ENCODE assay signal across 1 cellular context in the genomic region with DNA sequence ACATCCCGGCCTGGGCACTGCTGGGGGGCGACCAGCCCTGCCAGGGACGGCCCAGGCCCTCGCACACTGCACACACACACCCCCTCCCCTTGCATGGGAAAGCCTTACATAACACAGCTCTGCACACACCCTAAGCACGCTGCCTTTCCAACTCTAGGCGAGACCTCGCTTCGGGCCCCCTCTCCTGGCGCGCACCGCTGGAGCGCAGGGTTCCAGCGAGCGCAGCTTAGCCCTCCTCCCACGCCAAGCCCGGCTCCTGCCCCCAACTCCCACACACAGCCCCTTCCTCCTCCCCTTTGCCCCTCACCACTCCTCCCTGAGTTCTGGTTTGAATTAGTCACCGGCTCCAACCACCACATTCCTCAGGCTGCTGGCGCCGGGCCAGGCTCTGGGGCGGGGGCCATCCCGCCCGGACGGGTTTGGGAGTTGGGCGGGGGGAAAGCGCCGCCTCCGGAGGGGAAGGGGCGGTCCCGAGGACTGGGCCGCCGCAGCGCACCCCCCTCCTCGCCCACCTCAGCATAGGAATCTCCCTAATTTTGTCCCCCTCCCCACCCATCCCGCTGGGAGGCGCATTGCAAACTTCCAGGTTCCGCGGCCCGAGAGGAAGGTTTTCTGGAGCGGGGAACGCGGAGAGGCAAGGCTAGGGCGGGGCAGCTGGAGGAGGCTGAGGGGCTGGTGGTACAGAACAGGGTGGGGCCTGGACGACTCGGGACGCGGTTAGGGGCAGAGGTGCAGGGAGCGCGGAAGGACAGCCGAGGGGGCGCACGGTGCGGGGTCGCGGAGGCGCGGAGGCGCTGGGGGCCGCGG.
TF ChIP-seq lines count a peak whose summit lies in the region.

No MANE protein-coding gene starts in this region.

TF ChIP-seq in K562, 482 proteins besides CTCF, POLR2A, EP300 and RAD21 (continued from another document and continues in another):
- no peak for TF ChIP-seq EWSR1 (IDR thresholded peaks at IDR 0.05; ENCODE audit: borderline replicate concordance, low read depth, partially characterized antibody)
- no peak for TF ChIP-seq TAF7 (tag; IDR thresholded peaks at IDR 0.05)
- no peak for TF ChIP-seq KAT2B (IDR thresholded peaks at IDR 0.05; ENCODE audit: low read depth, low read length)
- TF ChIP-seq HMG20A (CRISPR knock-in tag; conservative IDR thresholded peaks at IDR 0.05): no peak
- no peak for TF ChIP-seq RFX7 (CRISPR knock-in tag; IDR thresholded peaks at IDR 0.05)
- TF ChIP-seq, protein P1, sequence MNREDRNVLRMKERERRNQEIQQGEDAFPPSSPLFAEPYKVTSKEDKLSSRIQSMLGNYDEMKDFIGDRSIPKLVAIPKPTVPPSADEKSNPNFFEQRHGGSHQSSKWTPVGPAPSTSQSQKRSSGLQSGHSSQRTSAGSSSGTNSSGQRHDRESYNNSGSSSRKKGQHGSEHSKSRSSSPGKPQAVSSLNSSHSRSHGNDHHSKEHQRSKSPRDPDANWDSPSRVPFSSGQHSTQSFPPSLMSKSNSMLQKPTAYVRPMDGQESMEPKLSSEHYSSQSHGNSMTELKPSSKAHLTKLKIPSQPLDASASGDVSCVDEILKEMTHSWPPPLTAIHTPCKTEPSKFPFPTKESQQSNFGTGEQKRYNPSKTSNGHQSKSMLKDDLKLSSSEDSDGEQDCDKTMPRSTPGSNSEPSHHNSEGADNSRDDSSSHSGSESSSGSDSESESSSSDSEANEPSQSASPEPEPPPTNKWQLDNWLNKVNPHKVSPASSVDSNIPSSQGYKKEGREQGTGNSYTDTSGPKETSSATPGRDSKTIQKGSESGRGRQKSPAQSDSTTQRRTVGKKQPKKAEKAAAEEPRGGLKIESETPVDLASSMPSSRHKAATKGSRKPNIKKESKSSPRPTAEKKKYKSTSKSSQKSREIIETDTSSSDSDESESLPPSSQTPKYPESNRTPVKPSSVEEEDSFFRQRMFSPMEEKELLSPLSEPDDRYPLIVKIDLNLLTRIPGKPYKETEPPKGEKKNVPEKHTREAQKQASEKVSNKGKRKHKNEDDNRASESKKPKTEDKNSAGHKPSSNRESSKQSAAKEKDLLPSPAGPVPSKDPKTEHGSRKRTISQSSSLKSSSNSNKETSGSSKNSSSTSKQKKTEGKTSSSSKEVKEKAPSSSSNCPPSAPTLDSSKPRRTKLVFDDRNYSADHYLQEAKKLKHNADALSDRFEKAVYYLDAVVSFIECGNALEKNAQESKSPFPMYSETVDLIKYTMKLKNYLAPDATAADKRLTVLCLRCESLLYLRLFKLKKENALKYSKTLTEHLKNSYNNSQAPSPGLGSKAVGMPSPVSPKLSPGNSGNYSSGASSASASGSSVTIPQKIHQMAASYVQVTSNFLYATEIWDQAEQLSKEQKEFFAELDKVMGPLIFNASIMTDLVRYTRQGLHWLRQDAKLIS (CRISPR knock-in tag; IDR thresholded peaks at IDR 0.05): no peak
- 0 out of 2 replicates have a peak, but pooled peaks have one; percentile 2 for TF ChIP-seq SPI1 (IDR thresholded peaks at IDR 0.05; ENCODE audit: borderline replicate concordance, low read depth, low read length)
- no peak for TF ChIP-seq ZNF445 (CRISPR knock-in tag; IDR thresholded peaks at IDR 0.05; ENCODE audit: low read depth)
- no peak for TF ChIP-seq TAF15 (IDR thresholded peaks at IDR 0.05; ENCODE audit: low read depth, low read length)
- TF ChIP-seq, protein P2, sequence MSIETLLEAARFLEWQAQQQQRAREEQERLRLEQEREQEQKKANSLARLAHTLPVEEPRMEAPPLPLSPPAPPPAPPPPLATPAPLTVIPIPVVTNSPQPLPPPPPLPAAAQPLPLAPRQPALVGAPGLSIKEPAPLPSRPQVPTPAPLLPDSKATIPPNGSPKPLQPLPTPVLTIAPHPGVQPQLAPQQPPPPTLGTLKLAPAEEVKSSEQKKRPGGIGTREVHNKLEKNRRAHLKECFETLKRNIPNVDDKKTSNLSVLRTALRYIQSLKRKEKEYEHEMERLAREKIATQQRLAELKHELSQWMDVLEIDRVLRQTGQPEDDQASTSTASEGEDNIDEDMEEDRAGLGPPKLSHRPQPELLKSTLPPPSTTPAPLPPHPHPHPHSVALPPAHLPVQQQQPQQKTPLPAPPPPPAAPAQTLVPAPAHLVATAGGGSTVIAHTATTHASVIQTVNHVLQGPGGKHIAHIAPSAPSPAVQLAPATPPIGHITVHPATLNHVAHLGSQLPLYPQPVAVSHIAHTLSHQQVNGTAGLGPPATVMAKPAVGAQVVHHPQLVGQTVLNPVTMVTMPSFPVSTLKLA (conservative IDR thresholded peaks at IDR 0.05): peak; percentile 60 to 67; a peak in 3 of 4 replicates
- TF ChIP-seq TCF3 (CRISPR knock-in tag; IDR thresholded peaks at IDR 0.05): 0 out of 2 replicates have a peak, but pooled peaks have one; percentile 0
- peak; percentile 65 for TF ChIP-seq CBFA2T3 (IDR thresholded peaks at IDR 0.05)
- TF ChIP-seq RBBP5 (IDR thresholded peaks at IDR 0.05; ENCODE audit: borderline replicate concordance, insufficient read depth, low read length, poor library complexity, severe bottlenecking): peak; percentile 68
- peak; percentile 86 for TF ChIP-seq SMARCE1 (IDR thresholded peaks at IDR 0.05)
- TF ChIP-seq ZNF197 (CRISPR knock-in tag; IDR thresholded peaks at IDR 0.05; ENCODE audit: low read depth): 0 out of 2 replicates have a peak, but pooled peaks have one; percentile 32
- peak; percentile 64; the same call in 1 of the 2 replicates for TF ChIP-seq LEF1 (IDR thresholded peaks at IDR 0.05)
- TF ChIP-seq RBFOX2 (IDR thresholded peaks at IDR 0.05; ENCODE audit: low read depth, low read length): peak; percentile 74
- peak; percentile 90 for TF ChIP-seq DPF2 (IDR thresholded peaks at IDR 0.05)
- TF ChIP-seq RB1 (IDR thresholded peaks at IDR 0.05; ENCODE audit: low read depth): peak; percentile 54
- TF ChIP-seq FOXJ3 (CRISPR knock-in tag; IDR thresholded peaks at IDR 0.05): no peak
- TF ChIP-seq NEUROD1 (IDR thresholded peaks at IDR 0.05; ENCODE audit: borderline replicate concordance, low read depth, low read length, partially characterized antibody): peak; percentile 47
- 0 out of 2 replicates have a peak, but pooled peaks have one; percentile 59 for TF ChIP-seq NR3C1 (CRISPR knock-in tag; IDR thresholded peaks at IDR 0.05)
- no peak for TF ChIP-seq PCBP2 (IDR thresholded peaks at IDR 0.05; ENCODE audit: low read depth, low read length, poor library complexity, severe bottlenecking)
- TF ChIP-seq NUFIP1 (IDR thresholded peaks at IDR 0.05; ENCODE audit: partially characterized antibody): no peak
- peak in 1 of 2 experiments; percentile 57; a peak in 3 of 4 replicates for TF ChIP-seq TRIM24 (IDR thresholded peaks at IDR 0.05)
- no peak for TF ChIP-seq BCL6 (CRISPR knock-in tag; IDR thresholded peaks at IDR 0.05)
- no peak for TF ChIP-seq SLC30A9 (CRISPR knock-in tag; IDR thresholded peaks at IDR 0.05)
- TF ChIP-seq SAFB (IDR thresholded peaks at IDR 0.05; ENCODE audit: borderline replicate concordance, low read depth, low read length): no peak
- no peak for TF ChIP-seq PRPF4 (IDR thresholded peaks at IDR 0.05; ENCODE audit: insufficient read depth, low read depth, low read length, poor library complexity, severe bottlenecking)
- TF ChIP-seq, protein P3, sequence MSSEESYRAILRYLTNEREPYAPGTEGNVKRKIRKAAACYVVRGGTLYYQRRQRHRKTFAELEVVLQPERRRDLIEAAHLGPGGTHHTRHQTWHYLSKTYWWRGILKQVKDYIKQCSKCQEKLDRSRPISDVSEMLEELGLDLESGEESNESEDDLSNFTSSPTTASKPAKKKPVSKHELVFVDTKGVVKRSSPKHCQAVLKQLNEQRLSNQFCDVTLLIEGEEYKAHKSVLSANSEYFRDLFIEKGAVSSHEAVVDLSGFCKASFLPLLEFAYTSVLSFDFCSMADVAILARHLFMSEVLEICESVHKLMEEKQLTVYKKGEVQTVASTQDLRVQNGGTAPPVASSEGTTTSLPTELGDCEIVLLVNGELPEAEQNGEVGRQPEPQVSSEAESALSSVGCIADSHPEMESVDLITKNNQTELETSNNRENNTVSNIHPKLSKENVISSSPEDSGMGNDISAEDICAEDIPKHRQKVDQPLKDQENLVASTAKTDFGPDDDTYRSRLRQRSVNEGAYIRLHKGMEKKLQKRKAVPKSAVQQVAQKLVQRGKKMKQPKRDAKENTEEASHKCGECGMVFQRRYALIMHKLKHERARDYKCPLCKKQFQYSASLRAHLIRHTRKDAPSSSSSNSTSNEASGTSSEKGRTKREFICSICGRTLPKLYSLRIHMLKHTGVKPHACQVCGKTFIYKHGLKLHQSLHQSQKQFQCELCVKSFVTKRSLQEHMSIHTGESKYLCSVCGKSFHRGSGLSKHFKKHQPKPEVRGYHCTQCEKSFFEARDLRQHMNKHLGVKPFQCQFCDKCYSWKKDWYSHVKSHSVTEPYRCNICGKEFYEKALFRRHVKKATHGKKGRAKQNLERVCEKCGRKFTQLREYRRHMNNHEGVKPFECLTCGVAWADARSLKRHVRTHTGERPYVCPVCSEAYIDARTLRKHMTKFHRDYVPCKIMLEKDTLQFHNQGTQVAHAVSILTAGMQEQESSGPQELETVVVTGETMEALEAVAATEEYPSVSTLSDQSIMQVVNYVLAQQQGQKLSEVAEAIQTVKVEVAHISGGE (CRISPR knock-in tag; IDR thresholded peaks at IDR 0.05): peak in 1 of 3 experiments; percentile 46; a peak in 1 of 6 replicates
- TF ChIP-seq ZNF76 (CRISPR knock-in tag; IDR thresholded peaks at IDR 0.05; ENCODE audit: borderline replicate concordance): no peak
- TF ChIP-seq FOSL1 (tag; conservative IDR thresholded peaks at IDR 0.05): peak; percentile 94
- TF ChIP-seq SMAD1 (IDR thresholded peaks at IDR 0.05; ENCODE audit: low read depth, low read length, partially characterized antibody): peak; percentile 83
- no peak for TF ChIP-seq ETV1 (tag; conservative IDR thresholded peaks at IDR 0.05; ENCODE audit: low read depth)
- TF ChIP-seq, protein P4, sequence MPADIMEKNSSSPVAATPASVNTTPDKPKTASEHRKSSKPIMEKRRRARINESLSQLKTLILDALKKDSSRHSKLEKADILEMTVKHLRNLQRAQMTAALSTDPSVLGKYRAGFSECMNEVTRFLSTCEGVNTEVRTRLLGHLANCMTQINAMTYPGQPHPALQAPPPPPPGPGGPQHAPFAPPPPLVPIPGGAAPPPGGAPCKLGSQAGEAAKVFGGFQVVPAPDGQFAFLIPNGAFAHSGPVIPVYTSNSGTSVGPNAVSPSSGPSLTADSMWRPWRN (IDR thresholded peaks at IDR 0.05; ENCODE audit: low read depth): 0 out of 2 replicates have a peak, but pooled peaks have one; percentile 32
- TF ChIP-seq SMAD3 (CRISPR knock-in tag; conservative IDR thresholded peaks at IDR 0.05): no peak
- no peak for TF ChIP-seq NELFE (IDR thresholded peaks at IDR 0.05; ENCODE audit: insufficient read depth, insufficient read length)
- TF ChIP-seq TOE1 (IDR thresholded peaks at IDR 0.05; ENCODE audit: borderline replicate concordance): peak; percentile 49; the same call in 1 of the 2 replicates
- TF ChIP-seq TOE1 (CRISPR knock-in tag; IDR thresholded peaks at IDR 0.05; ENCODE audit: borderline replicate concordance, low read depth): no peak
- TF ChIP-seq BCOR (IDR thresholded peaks at IDR 0.05): peak; percentile 76; the same call in 1 of the 2 replicates
- TF ChIP-seq, protein P5, sequence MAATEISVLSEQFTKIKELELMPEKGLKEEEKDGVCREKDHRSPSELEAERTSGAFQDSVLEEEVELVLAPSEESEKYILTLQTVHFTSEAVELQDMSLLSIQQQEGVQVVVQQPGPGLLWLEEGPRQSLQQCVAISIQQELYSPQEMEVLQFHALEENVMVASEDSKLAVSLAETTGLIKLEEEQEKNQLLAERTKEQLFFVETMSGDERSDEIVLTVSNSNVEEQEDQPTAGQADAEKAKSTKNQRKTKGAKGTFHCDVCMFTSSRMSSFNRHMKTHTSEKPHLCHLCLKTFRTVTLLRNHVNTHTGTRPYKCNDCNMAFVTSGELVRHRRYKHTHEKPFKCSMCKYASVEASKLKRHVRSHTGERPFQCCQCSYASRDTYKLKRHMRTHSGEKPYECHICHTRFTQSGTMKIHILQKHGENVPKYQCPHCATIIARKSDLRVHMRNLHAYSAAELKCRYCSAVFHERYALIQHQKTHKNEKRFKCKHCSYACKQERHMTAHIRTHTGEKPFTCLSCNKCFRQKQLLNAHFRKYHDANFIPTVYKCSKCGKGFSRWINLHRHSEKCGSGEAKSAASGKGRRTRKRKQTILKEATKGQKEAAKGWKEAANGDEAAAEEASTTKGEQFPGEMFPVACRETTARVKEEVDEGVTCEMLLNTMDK (IDR thresholded peaks at IDR 0.05; ENCODE audit: borderline replicate concordance, insufficient read depth, low read depth, low read length, poor library complexity, severe bottlenecking): no peak
- TF ChIP-seq HDGF (IDR thresholded peaks at IDR 0.05): no peak; the same call in 1 of the 2 replicates
- peak; percentile 84; the same call in 1 of the 2 replicates for TF ChIP-seq RNF2 (IDR thresholded peaks at IDR 0.05)
- TF ChIP-seq ZNF354B (CRISPR knock-in tag; IDR thresholded peaks at IDR 0.05): no peak
- no peak for TF ChIP-seq HMG20B (CRISPR knock-in tag; IDR thresholded peaks at IDR 0.05)
- no peak for TF ChIP-seq MEIS2 (IDR thresholded peaks at IDR 0.05; ENCODE audit: partially characterized antibody)
- TF ChIP-seq SMARCA5 (IDR thresholded peaks at IDR 0.05): peak; percentile 29; the same call in 1 of the 2 replicates
- no peak for TF ChIP-seq BRCA1 (IDR thresholded peaks at IDR 0.05)
- no peak for TF ChIP-seq BRCA1 (CRISPR knock-in tag; IDR thresholded peaks at IDR 0.05)
- TF ChIP-seq ZNF75A (CRISPR knock-in tag; IDR thresholded peaks at IDR 0.05): no peak
- TF ChIP-seq CREM (IDR thresholded peaks at IDR 0.05; ENCODE audit: low read depth): peak; percentile 58
- TF ChIP-seq ZBTB1 (CRISPR knock-in tag; IDR thresholded peaks at IDR 0.05; ENCODE audit: borderline replicate concordance, low read depth): 0 out of 2 replicates have a peak, but pooled peaks have one; percentile 15
- TF ChIP-seq, protein P6, sequence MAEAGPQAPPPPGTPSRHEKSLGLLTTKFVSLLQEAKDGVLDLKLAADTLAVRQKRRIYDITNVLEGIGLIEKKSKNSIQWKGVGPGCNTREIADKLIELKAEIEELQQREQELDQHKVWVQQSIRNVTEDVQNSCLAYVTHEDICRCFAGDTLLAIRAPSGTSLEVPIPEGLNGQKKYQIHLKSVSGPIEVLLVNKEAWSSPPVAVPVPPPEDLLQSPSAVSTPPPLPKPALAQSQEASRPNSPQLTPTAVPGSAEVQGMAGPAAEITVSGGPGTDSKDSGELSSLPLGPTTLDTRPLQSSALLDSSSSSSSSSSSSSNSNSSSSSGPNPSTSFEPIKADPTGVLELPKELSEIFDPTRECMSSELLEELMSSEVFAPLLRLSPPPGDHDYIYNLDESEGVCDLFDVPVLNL (CRISPR knock-in tag; IDR thresholded peaks at IDR 0.05; ENCODE audit: low read depth): no peak
- TF ChIP-seq CBFB (CRISPR knock-in tag; IDR thresholded peaks at IDR 0.05): no peak
- peak; percentile 73 for TF ChIP-seq NFIX (CRISPR knock-in tag; IDR thresholded peaks at IDR 0.05; ENCODE audit: low read depth)
- TF ChIP-seq MYBL2 (IDR thresholded peaks at IDR 0.05; ENCODE audit: low read depth): no peak
- no peak for TF ChIP-seq MYBL2 (CRISPR knock-in tag; IDR thresholded peaks at IDR 0.05; ENCODE audit: borderline replicate concordance)
- no peak for TF ChIP-seq THRAP3 (IDR thresholded peaks at IDR 0.05; ENCODE audit: borderline replicate concordance)
